Comparison of ENCODE assay signal across 1 cellular context in the genomic region with DNA sequence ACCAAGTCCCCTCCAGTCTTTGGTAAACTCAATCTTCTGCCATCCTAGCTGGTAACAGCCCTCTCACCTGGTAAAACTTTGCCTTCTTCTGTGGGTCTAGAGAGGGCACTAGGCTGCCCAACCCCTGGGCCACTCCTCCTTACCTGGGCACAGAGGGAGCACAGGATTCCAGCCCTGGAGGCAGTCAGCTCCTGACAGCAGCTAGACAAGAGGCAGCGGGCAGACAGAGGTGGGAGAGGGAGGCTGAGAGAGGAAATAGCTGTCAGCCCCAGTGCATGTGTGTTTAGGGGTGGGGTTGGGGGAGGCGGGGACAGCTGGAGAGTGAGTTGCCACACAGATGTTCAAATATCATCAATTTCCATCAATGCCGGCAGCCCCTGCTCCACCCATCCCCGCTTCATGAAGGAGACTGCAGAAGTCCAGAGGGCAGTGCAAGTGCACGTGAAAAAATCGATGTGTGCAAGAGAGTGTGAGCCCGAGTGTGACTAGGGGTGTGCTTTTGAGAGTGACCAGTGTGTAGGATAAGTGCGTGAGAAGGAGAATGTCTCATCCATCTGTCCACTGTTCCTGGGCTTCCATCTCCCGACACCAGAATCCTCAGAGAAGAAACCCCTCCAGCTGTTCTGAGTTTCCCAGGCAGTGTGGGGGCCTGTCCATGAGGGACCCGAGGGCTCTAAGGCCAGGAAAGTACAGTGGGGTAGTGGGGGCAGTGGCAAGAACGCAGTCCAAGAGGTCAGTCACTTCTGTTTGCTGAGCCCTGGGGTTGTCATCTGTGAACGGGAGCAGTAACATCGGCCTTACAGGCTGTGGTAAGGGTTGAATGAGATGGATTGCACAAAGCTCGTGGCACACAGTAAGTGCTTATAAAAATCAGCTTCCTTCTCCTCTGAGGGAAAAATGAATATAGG.
A peak's percentile ranks its signal among the peaks of the same experiment; 100 is the strongest.
TF ChIP-seq lines count a peak whose summit lies in the region.

A gene (minus strand): TSS at position 225 of the 908 bp plus-strand sequence. CDS start 2,228 bp downstream, outside the sequence.

TF ChIP-seq in K562, 482 proteins besides CTCF, POLR2A, EP300 and RAD21 (continues in another document):
- TF ChIP-seq PHB2 (IDR thresholded peaks at IDR 0.05; ENCODE audit: low read depth) (no peak), ZBTB8A (IDR thresholded peaks at IDR 0.05; ENCODE audit: partially characterized antibody) (no peak), RBM25 (IDR thresholded peaks at IDR 0.05; ENCODE audit: low read depth, low read length, severe bottlenecking) (no peak), EHMT2 (IDR thresholded peaks at IDR 0.05) (no peak), SIN3A (IDR thresholded peaks at IDR 0.05; ENCODE audit: borderline replicate concordance in 2 of 2, control insufficient read depth in 1 of 2, low read depth in 2 of 2, low read length in 2 of 2) (no peak; a peak in 1 of 4 replicates), RFX1 (IDR thresholded peaks at IDR 0.05) (no peak), KDM1A (IDR thresholded peaks at IDR 0.05) (no peak), MYC (IDR thresholded peaks at IDR 0.05; ENCODE audit: low read depth, low read length) (peak; percentile 28; the same call in 1 of the 2 replicates), MYC (CRISPR knock-in tag; IDR thresholded peaks at IDR 0.05; ENCODE audit: borderline replicate concordance, low read depth) (no peak), FUS (optimal IDR thresholded peaks at IDR 0.05; ENCODE audit: low read depth, low read length) (no peak), NR1H2 (CRISPR knock-in tag; IDR thresholded peaks at IDR 0.05) (no peak), MED1 (CRISPR knock-in tag; IDR thresholded peaks at IDR 0.05; ENCODE audit: borderline replicate concordance) (no peak), POLR2AphosphoS2 (IDR thresholded peaks at IDR 0.05; ENCODE audit: low read length) (no peak), MXI1 (IDR thresholded peaks at IDR 0.05; ENCODE audit: low read depth, low read length) (no peak), HMG20A (CRISPR knock-in tag; conservative IDR thresholded peaks at IDR 0.05) (no peak), BRF1 (IDR thresholded peaks at IDR 0.05; ENCODE audit: borderline replicate concordance, extremely low read depth, insufficient read length) (no peak), MAZ (CRISPR knock-in tag; conservative IDR thresholded peaks at IDR 0.05 in 1 of 2, IDR thresholded peaks at IDR 0.05 in 1 of 2) (no peak), PHF20 (IDR thresholded peaks at IDR 0.05; ENCODE audit: partially characterized antibody) (no peak), SREBF2 (CRISPR knock-in tag; IDR thresholded peaks at IDR 0.05) (no peak), TRIM28 (IDR thresholded peaks at IDR 0.05) (no peak)
- TF ChIP-seq, protein P1, sequence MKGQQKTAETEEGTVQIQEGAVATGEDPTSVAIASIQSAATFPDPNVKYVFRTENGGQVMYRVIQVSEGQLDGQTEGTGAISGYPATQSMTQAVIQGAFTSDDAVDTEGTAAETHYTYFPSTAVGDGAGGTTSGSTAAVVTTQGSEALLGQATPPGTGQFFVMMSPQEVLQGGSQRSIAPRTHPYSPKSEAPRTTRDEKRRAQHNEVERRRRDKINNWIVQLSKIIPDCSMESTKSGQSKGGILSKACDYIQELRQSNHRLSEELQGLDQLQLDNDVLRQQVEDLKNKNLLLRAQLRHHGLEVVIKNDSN (CRISPR knock-in tag; IDR thresholded peaks at IDR 0.05) = no peak
- TF ChIP-seq, protein P2, sequence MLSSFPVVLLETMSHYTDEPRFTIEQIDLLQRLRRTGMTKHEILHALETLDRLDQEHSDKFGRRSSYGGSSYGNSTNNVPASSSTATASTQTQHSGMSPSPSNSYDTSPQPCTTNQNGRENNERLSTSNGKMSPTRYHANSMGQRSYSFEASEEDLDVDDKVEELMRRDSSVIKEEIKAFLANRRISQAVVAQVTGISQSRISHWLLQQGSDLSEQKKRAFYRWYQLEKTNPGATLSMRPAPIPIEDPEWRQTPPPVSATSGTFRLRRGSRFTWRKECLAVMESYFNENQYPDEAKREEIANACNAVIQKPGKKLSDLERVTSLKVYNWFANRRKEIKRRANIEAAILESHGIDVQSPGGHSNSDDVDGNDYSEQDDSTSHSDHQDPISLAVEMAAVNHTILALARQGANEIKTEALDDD (IDR thresholded peaks at IDR 0.05) = peak; percentile 87
- TF ChIP-seq, protein P3, sequence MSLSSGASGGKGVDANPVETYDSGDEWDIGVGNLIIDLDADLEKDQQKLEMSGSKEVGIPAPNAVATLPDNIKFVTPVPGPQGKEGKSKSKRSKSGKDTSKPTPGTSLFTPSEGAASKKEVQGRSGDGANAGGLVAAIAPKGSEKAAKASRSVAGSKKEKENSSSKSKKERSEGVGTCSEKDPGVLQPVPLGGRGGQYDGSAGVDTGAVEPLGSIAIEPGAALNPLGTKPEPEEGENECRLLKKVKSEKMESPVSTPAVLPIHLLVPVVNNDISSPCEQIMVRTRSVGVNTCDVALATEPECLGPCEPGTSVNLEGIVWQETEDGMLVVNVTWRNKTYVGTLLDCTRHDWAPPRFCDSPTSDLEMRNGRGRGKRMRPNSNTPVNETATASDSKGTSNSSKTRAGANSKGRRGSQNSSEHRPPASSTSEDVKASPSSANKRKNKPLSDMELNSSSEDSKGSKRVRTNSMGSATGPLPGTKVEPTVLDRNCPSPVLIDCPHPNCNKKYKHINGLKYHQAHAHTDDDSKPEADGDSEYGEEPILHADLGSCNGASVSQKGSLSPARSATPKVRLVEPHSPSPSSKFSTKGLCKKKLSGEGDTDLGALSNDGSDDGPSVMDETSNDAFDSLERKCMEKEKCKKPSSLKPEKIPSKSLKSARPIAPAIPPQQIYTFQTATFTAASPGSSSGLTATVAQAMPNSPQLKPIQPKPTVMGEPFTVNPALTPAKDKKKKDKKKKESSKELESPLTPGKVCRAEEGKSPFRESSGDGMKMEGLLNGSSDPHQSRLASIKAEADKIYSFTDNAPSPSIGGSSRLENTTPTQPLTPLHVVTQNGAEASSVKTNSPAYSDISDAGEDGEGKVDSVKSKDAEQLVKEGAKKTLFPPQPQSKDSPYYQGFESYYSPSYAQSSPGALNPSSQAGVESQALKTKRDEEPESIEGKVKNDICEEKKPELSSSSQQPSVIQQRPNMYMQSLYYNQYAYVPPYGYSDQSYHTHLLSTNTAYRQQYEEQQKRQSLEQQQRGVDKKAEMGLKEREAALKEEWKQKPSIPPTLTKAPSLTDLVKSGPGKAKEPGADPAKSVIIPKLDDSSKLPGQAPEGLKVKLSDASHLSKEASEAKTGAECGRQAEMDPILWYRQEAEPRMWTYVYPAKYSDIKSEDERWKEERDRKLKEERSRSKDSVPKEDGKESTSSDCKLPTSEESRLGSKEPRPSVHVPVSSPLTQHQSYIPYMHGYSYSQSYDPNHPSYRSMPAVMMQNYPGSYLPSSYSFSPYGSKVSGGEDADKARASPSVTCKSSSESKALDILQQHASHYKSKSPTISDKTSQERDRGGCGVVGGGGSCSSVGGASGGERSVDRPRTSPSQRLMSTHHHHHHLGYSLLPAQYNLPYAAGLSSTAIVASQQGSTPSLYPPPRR (CRISPR knock-in tag; IDR thresholded peaks at IDR 0.05; ENCODE audit: borderline replicate concordance) = 0 out of 2 replicates have a peak, but pooled peaks have one; percentile 23
- TF ChIP-seq, protein P4, sequence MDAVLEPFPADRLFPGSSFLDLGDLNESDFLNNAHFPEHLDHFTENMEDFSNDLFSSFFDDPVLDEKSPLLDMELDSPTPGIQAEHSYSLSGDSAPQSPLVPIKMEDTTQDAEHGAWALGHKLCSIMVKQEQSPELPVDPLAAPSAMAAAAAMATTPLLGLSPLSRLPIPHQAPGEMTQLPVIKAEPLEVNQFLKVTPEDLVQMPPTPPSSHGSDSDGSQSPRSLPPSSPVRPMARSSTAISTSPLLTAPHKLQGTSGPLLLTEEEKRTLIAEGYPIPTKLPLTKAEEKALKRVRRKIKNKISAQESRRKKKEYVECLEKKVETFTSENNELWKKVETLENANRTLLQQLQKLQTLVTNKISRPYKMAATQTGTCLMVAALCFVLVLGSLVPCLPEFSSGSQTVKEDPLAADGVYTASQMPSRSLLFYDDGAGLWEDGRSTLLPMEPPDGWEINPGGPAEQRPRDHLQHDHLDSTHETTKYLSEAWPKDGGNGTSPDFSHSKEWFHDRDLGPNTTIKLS (IDR thresholded peaks at IDR 0.05; ENCODE audit: borderline replicate concordance, low read depth) = no peak
- TF ChIP-seq, protein P5, sequence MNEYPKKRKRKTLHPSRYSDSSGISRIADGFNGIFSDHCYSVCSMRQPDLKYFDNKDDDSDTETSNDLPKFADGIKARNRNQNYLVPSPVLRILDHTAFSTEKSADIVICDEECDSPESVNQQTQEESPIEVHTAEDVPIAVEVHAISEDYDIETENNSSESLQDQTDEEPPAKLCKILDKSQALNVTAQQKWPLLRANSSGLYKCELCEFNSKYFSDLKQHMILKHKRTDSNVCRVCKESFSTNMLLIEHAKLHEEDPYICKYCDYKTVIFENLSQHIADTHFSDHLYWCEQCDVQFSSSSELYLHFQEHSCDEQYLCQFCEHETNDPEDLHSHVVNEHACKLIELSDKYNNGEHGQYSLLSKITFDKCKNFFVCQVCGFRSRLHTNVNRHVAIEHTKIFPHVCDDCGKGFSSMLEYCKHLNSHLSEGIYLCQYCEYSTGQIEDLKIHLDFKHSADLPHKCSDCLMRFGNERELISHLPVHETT (CRISPR knock-in tag; conservative IDR thresholded peaks at IDR 0.05 in 1 of 2, IDR thresholded peaks at IDR 0.05 in 1 of 2) = no peak
- TF ChIP-seq, protein P6, sequence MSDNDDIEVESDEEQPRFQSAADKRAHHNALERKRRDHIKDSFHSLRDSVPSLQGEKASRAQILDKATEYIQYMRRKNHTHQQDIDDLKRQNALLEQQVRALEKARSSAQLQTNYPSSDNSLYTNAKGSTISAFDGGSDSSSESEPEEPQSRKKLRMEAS (CRISPR knock-in tag; IDR thresholded peaks at IDR 0.05) = no peak
- TF ChIP-seq, protein P7, sequence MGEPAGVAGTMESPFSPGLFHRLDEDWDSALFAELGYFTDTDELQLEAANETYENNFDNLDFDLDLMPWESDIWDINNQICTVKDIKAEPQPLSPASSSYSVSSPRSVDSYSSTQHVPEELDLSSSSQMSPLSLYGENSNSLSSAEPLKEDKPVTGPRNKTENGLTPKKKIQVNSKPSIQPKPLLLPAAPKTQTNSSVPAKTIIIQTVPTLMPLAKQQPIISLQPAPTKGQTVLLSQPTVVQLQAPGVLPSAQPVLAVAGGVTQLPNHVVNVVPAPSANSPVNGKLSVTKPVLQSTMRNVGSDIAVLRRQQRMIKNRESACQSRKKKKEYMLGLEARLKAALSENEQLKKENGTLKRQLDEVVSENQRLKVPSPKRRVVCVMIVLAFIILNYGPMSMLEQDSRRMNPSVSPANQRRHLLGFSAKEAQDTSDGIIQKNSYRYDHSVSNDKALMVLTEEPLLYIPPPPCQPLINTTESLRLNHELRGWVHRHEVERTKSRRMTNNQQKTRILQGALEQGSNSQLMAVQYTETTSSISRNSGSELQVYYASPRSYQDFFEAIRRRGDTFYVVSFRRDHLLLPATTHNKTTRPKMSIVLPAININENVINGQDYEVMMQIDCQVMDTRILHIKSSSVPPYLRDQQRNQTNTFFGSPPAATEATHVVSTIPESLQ (CRISPR knock-in tag; IDR thresholded peaks at IDR 0.05) = no peak
- TF ChIP-seq, protein P8, sequence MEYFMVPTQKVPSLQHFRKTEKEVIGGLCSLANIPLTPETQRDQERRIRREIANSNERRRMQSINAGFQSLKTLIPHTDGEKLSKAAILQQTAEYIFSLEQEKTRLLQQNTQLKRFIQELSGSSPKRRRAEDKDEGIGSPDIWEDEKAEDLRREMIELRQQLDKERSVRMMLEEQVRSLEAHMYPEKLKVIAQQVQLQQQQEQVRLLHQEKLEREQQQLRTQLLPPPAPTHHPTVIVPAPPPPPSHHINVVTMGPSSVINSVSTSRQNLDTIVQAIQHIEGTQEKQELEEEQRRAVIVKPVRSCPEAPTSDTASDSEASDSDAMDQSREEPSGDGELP (CRISPR knock-in tag; IDR thresholded peaks at IDR 0.05; ENCODE audit: borderline replicate concordance) = peak; percentile 56; the same call in 1 of the 2 replicates
- TF ChIP-seq, protein P9, sequence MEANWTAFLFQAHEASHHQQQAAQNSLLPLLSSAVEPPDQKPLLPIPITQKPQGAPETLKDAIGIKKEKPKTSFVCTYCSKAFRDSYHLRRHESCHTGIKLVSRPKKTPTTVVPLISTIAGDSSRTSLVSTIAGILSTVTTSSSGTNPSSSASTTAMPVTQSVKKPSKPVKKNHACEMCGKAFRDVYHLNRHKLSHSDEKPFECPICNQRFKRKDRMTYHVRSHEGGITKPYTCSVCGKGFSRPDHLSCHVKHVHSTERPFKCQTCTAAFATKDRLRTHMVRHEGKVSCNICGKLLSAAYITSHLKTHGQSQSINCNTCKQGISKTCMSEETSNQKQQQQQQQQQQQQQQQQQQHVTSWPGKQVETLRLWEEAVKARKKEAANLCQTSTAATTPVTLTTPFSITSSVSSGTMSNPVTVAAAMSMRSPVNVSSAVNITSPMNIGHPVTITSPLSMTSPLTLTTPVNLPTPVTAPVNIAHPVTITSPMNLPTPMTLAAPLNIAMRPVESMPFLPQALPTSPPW (CRISPR knock-in tag; IDR thresholded peaks at IDR 0.05) = peak; percentile 64; the same call in 1 of the 2 replicates
- TF ChIP-seq, protein P10, sequence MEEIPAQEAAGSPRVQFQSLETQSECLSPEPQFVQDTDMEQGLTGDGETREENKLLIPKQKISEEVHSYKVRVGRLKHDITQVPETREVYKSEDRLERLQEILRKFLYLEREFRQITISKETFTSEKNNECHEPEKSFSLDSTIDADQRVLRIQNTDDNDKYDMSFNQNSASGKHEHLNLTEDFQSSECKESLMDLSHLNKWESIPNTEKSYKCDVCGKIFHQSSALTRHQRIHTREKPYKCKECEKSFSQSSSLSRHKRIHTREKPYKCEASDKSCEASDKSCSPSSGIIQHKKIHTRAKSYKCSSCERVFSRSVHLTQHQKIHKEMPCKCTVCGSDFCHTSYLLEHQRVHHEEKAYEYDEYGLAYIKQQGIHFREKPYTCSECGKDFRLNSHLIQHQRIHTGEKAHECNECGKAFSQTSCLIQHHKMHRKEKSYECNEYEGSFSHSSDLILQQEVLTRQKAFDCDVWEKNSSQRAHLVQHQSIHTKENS (CRISPR knock-in tag; IDR thresholded peaks at IDR 0.05) = no peak
